Comparison of ENCODE assay signal across 27 cellular contexts in the genomic region with DNA sequence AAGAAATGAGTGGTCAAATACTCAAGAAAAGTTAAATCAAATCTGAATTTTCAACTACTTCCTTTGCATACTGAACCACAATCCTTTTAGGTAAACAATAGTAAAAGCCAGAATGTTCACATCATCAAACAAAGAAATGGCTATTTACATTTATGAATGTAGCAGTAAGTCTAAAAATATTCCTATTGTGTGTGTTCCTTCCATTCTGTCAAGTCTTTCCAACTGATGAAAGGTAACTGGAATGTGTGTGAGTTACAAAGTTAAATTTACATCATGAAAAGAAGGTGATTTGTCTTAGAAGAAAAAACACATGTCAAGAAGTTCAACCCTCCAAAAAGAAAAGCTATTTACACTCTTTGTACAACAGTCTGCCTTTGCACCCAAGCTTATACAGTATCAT.
"Had no signal": no experiment of that assay in that cellular context is flagged by ENCODE, and none has a peak within 500 bp of the region (broad histone marks: within the 10 kb centered on the region; RNA-seq: fewer than 3 reads in every experiment).

No MANE protein-coding gene starts in this region.

- H3K36me3 ChIP-seq: breast epithelium, SJCRH30 had no signal

- H3K4me2 ChIP-seq: KMS-11 had no signal

- H3K9me3 ChIP-seq: breast epithelium, MG63, Peyer's patch, SJCRH30 had no signal

- DNase-seq: activated B cell treated with CpG ODN at 0.5 μM for 24 hours; activated CD4-positive, alpha-beta memory T cell treated with anti-CD3 and anti-CD28 coated beads for 36 hours; activated CD4-positive, alpha-beta T cell treated with anti-CD3 and anti-CD28 coated beads, Interleukin-2, amount 10 ng/mL, durations not matched to agents 7 days and 5 days; activated CD8-positive, alpha-beta memory T cell treated with anti-CD3 and anti-CD28 coated beads for 24 hours; activated gamma-delta T cell treated with Interleukin-2 at 50 U/mL for 16 hours; activated naive CD4-positive, alpha-beta T cell treated with anti-CD3 and anti-CD28 coated beads, Interleukin-2, amount 50 U/mL, for 16 hours; activated naive CD8-positive, alpha-beta T cell treated with anti-CD3 and anti-CD28 coated beads, Interleukin-2, amount 10 ng/mL, durations not matched to agents 7 days and 5 days; activated T-cell treated with anti-CD3 and anti-CD28 coated beads, Interleukin-2, amount 50 U/mL, for 72 hours; aorta; caudate nucleus; MG63; NCI-H1105; NCI-H1436; NCI-H1694 treated with DMSO at 0.1 percent for 48 hours; NCI-H2029 treated with DMSO at 0.1 percent for 48 hours; NCI-H345; NCI-H510A; NCI-H526 treated with DMSO at 0.1 percent for 48 hours; NK-92 treated with Interleukin-12 subunit alpha and Interleukin-12 subunit beta, amount 100 ng/mL, for 24 hours; OCI-M1; Peyer's patch; Right ventricle myocardium superior; SJCRH30 had no signal

- H3K27ac ChIP-seq: breast epithelium, KMS-11, Peyer's patch, RWPE1, SJCRH30 had no signal

- H3K9ac ChIP-seq: KMS-11 had no signal

- H3K4me3 ChIP-seq: breast epithelium, MG63, Peyer's patch, SJCRH30 had no signal

- H3K4me1 ChIP-seq: breast epithelium, Peyer's patch, SJCRH30 had no signal

- H3K27me3 ChIP-seq: breast epithelium, MG63, Peyer's patch, SJCRH30 had no signal

- ATAC-seq: activated T-cell treated with anti-CD3 and anti-CD28 coated beads, Interleukin-2, amount 50 U/mL, for 72 hours; SK-N-SH treated with all-trans-retinoic acid at 6 μM for 48 hours had no signal
